ENCODE assay signal across 8 cellular contexts in genomic region chr16:87465306-87465705, GRCh38. TPM values are rescaled to one million over a fixed set of nuclear protein-coding genes. Genes with fewer than 3 reads are reported as not detected.
DNase-seq lines count a peak whose midpoint lies in the region; ATAC-seq and TF ChIP-seq lines count a peak whose summit lies in the region.

No MANE protein-coding gene starts in this region.

- H3K4me1 ChIP-seq in BLaER1 treated with 17β-estradiol and CSF1 and Interleukin-3, amounts not matched to agents 10 nM and 100 nM: peaks cover 55 to 85% (median 79%) of the 10 kb centered on the region in 10 experiments
- peaks cover 21% of the 10 kb centered on the region for H3K4me1 ChIP-seq in smooth muscle cell (ENCODE audit: low read depth)

- WGBS in smooth muscle cell (ENCODE audit: low lambda C conversion rate): 37% methylated on average over 8 of the region's 8 CpGs

- no peak overlapping the region for H2AFZ ChIP-seq in smooth muscle cell (ENCODE audit: low read depth)

- peak overlapping the region; percentile 82 to 97 (median 89) for H3K4me2 ChIP-seq in BLaER1 treated with 17β-estradiol and CSF1 and Interleukin-3, amounts not matched to agents 10 nM and 100 nM
- peak overlapping the region; percentile 79 for H3K4me2 ChIP-seq in smooth muscle cell

- ATAC-seq in GM18907 (IDR thresholded peaks at IDR 0.05; ENCODE audit: unreplicated experiment): no peak

- H4K20me1 ChIP-seq in BLaER1 treated with 17β-estradiol and CSF1 and Interleukin-3, amounts not matched to agents 10 nM and 100 nM: peaks cover 17 to 76% (median 35%) of the 10 kb centered on the region in 11 experiments; a peak in 19 of 22 replicates
- peaks cover 66% of the 10 kb centered on the region for H4K20me1 ChIP-seq in smooth muscle cell (ENCODE audit: low read depth)

- peaks cover 0 to 12% (median 0%) of the 10 kb centered on the region in 11 experiments; a peak in 5 of 22 replicates for H3K9me3 ChIP-seq in BLaER1 treated with 17β-estradiol and CSF1 and Interleukin-3, amounts not matched to agents 10 nM and 100 nM (replicated peaks in 1 of 11)
- H3K9me3 ChIP-seq in MG63 (no peaks in the 10 kb centered on the region), smooth muscle cell (replicated peaks; ENCODE audit: low read depth) (no peaks in the 10 kb centered on the region)

- DNase-seq in MG63: peak; percentile 73
- peak; percentile 63 for DNase-seq in amniotic stem cell (lab: John Stamatoyannopoulos, UW)
- DNase-seq in hepatic stellate cell (ENCODE audit: low spot score): peak; percentile 81
- no peak for DNase-seq in smooth muscle cell (lab: John Stamatoyannopoulos, UW; ENCODE audit: unreplicated experiment)
- no peak for DNase-seq in kidney glomerular epithelial cell (lab: John Stamatoyannopoulos, UW)
- no peak for DNase-seq in middle frontal gyrus (ENCODE audit: extremely low spot score, low spot score)

- H3K27me3 ChIP-seq in BLaER1 treated with 17β-estradiol and CSF1 and Interleukin-3, amounts not matched to agents 10 nM and 100 nM: peaks cover 0 to 34% (median 0%) of the 10 kb centered on the region in 11 experiments; a peak in 4 of 22 replicates
- no peaks in the 10 kb centered on the region for H3K27me3 ChIP-seq in MG63
- no peaks in the 10 kb centered on the region for H3K27me3 ChIP-seq in smooth muscle cell (ENCODE audit: low read depth)

- H3K36me3 ChIP-seq in BLaER1 treated with 17β-estradiol and CSF1 and Interleukin-3, amounts not matched to agents 10 nM and 100 nM: peaks cover 0 to 9% (median 2%) of the 10 kb centered on the region in 11 experiments; a peak in 6 of 22 replicates
- H3K36me3 ChIP-seq in MG63 (no peaks in the 10 kb centered on the region), smooth muscle cell (ENCODE audit: low read depth) (no peaks in the 10 kb centered on the region)

- H3K79me2 ChIP-seq in smooth muscle cell (ENCODE audit: low read depth): peaks cover 66% of the 10 kb centered on the region

- no peak for TF ChIP-seq CTCF in smooth muscle cell (IDR thresholded peaks at IDR 0.05; ENCODE audit: borderline replicate concordance, insufficient read depth, poor library complexity, severe bottlenecking)

- H3K27ac ChIP-seq in BLaER1 treated with 17β-estradiol and CSF1 and Interleukin-3, amounts not matched to agents 10 nM and 100 nM: peak overlapping the region; percentile 68 to 91 (median 83)
- H3K27ac ChIP-seq in smooth muscle cell (ENCODE audit: low read depth): peak overlapping the region; percentile 91

- peaks cover 23% of the 10 kb centered on the region for H3F3A ChIP-seq in smooth muscle cell (ENCODE audit: low read depth)

- peak overlapping the region; percentile 61 to 85 (median 72) for H3K9ac ChIP-seq in BLaER1 treated with 17β-estradiol and CSF1 and Interleukin-3, amounts not matched to agents 10 nM and 100 nM
- peak overlapping the region; percentile 68 for H3K9ac ChIP-seq in smooth muscle cell (ENCODE audit: low read depth)

- peak overlapping the region; percentile 10 to 56 (median 36); a peak in 16 of 20 replicates for H3K4me3 ChIP-seq in BLaER1 treated with 17β-estradiol and CSF1 and Interleukin-3, amounts not matched to agents 10 nM and 100 nM
- H3K4me3 ChIP-seq in MG63: no peak overlapping the region
- no peak overlapping the region for H3K4me3 ChIP-seq in smooth muscle cell

RNA-seq across cellular contexts. Expression of gene ZCCHC14, which starts 27.5 kb away (rescaled TPM):
- total RNA-seq in MG63 (2014; rRNA removed; shearing (Covaris generic); ENCODE audit: low replicate concordance): 2.6 and 3.0 TPM in 2 replicates
- 8.3 and 8.5 TPM in 2 replicates for total RNA-seq in smooth muscle cell
- 4.6 and 4.8 TPM in 2 replicates for polyA plus RNA-seq in smooth muscle cell

Comparison
In these comparisons a context has a peak if more than half of its experiments do, and no peak if none do; other contexts are left out.
1. H3K4me3 ChIP-seq: peak in BLaER1 treated with 17β-estradiol and CSF1 and Interleukin-3, amounts not matched to agents 10 nM and 100 nM (10 of 10); none in MG63 (single experiment) and smooth muscle cell (single experiment).
2. DNase-seq: peak in MG63 (single experiment), amniotic stem cell (single experiment) and hepatic stellate cell (single experiment); none in smooth muscle cell (single experiment), kidney glomerular epithelial cell (single experiment) and middle frontal gyrus (single experiment).